ENCODE assay signal across 26 cellular contexts in genomic region chr19:36891768-36892357, GRCh38. TPM values are rescaled to one million over a fixed set of nuclear protein-coding genes. Genes with fewer than 3 reads are reported as not detected.
DNase-seq lines count a peak whose midpoint lies in the region; ATAC-seq and TF ChIP-seq lines count a peak whose summit lies in the region.
"Had no signal": no experiment of that assay in that cellular context is flagged by ENCODE, and none has a peak within 500 bp of the region (broad histone marks: within the 10 kb centered on the region; RNA-seq: fewer than 3 reads in every experiment).

No MANE protein-coding gene starts in this region.

- TF ChIP-seq CTCF in endodermal cell (conservative IDR thresholded peaks at IDR 0.05) = no peak

- ATAC-seq in right cardiac atrium = no peak
- ATAC-seq in left ventricle myocardium superior = no peak
- ATAC-seq: esophagus mucosa, SK-N-SH treated with all-trans-retinoic acid at 6 μM for 48 hours had no signal

- H3K36me3 Mint-ChIP-seq in endodermal cell (ENCODE audit: low read depth) = peaks cover 80% of the 10 kb centered on the region

- WGBS in right cardiac atrium = 96% methylated on average over 3 of the region's 3 CpGs
- WGBS in endodermal cell (ENCODE audit: insufficient coverage in 1 of 2, insufficient read length in 1 of 2), 2 experiments = 67 to 88% methylated on average over 1 to 3 of the region's 3 CpGs

- peaks cover 97% of the 10 kb centered on the region for H3K9me3 Mint-ChIP-seq in endodermal cell

- H3K4me1 ChIP-seq in right cardiac atrium (ENCODE audit: control insufficient read depth, insufficient read depth, low read length) = no peaks in the 10 kb centered on the region
- no peaks in the 10 kb centered on the region for H3K4me1 ChIP-seq in endodermal cell (ENCODE audit: control insufficient read depth, insufficient read depth, low read length)

- H3K4me3 ChIP-seq in right cardiac atrium (ENCODE audit: low read length) (peak overlapping the region; percentile 1), endodermal cell (ENCODE audit: low read length) (peak overlapping the region; percentile 74)

- H3K27ac Mint-ChIP-seq in endodermal cell = no peak overlapping the region
- H3K27ac Mint-ChIP-seq: activated naive CD4-positive, alpha-beta T cell treated with anti-CD3 and anti-CD28 coated beads, Interleukin-2, amount 50 U/mL, for 24 hours; activated T-helper 1 cell treated with anti-CD3 and anti-CD28 coated beads, Interleukin-12 subunit alpha, Interleukin-12 subunit beta, Interleukin-2, Interleukin-4 antibody, amounts not matched to agents 30 ng/mL and 10 ng/mL and 1 ng/mL, durations not matched to agents 14 hours and 24 hours and 36 hours; HFFc6; naive B cell; stimulated activated naive CD8-positive, alpha-beta T cell treated with anti-CD3 and anti-CD28 coated beads, Interleukin-15, Interleukin-2, amounts not matched to agents 100 ng/mL and 50 ng/mL, for 24 hours; T-helper 2 cell treated with Interferon-gamma antibody and Interleukin-4, amounts not matched to agents 5 μg/mL and 100 μg/mL, for 36 hours; type B pancreatic cell had no signal

- peaks cover 2% of the 10 kb centered on the region for H3K27me3 Mint-ChIP-seq in endodermal cell (ENCODE audit: insufficient read depth)
- H3K27me3 Mint-ChIP-seq: activated naive CD4-positive, alpha-beta T cell treated with anti-CD3 and anti-CD28 coated beads, Interleukin-2, amount 50 U/mL, for 24 hours; naive B cell; stimulated activated naive CD8-positive, alpha-beta T cell treated with anti-CD3 and anti-CD28 coated beads, Interleukin-15, Interleukin-2, amounts not matched to agents 100 ng/mL and 50 ng/mL, for 24 hours; type B pancreatic cell had no signal

- H3K4me3 Mint-ChIP-seq in endodermal cell = no peak overlapping the region
- H3K4me3 Mint-ChIP-seq: activated T-helper 1 cell treated with anti-CD3 and anti-CD28 coated beads, Interleukin-12 subunit alpha, Interleukin-12 subunit beta, Interleukin-2, Interleukin-4 antibody, amounts not matched to agents 30 ng/mL and 10 ng/mL and 1 ng/mL, durations not matched to agents 14 hours and 24 hours and 36 hours; HFFc6; stimulated activated naive CD8-positive, alpha-beta T cell treated with anti-CD3 and anti-CD28 coated beads, Interleukin-15, Interleukin-2, amounts not matched to agents 100 ng/mL and 50 ng/mL, for 24 hours; T-helper 2 cell treated with Interferon-gamma antibody and Interleukin-4, amounts not matched to agents 5 μg/mL and 100 μg/mL, for 36 hours; type B pancreatic cell had no signal

- H3K9ac ChIP-seq in endodermal cell (ENCODE audit: extremely low read depth, low read length, poor library complexity, severe bottlenecking) = no peak overlapping the region

- intact Hi-C loops in right cardiac atrium (cut with DNase I) = loop anchor here in 1 of 4 donors (10.0 kb wide), 1 partner anchor 77 kb away; no protein-coding TSS in a partner anchor
- intact Hi-C loops in left ventricle myocardium superior (cut with micrococcal nuclease) = no loop called here

- no peaks in the 10 kb centered on the region for H3K4me1 Mint-ChIP-seq in endodermal cell
- H3K4me1 Mint-ChIP-seq: activated naive CD4-positive, alpha-beta T cell treated with anti-CD3 and anti-CD28 coated beads, Interleukin-2, amount 50 U/mL, for 24 hours; naive B cell had no signal

- H3K27me3 ChIP-seq in right cardiac atrium (ENCODE audit: control insufficient read depth, insufficient read depth) (no peaks in the 10 kb centered on the region), endodermal cell (ENCODE audit: control insufficient read depth, insufficient read depth, low read length, poor library complexity, severe bottlenecking) (no peaks in the 10 kb centered on the region)

- peaks cover 58% of the 10 kb centered on the region for H3K36me3 ChIP-seq in endodermal cell (ENCODE audit: control insufficient read depth, insufficient read depth, low read length)

- peaks cover 20% of the 10 kb centered on the region for H3K9me3 ChIP-seq in right cardiac atrium (ENCODE audit: control insufficient read depth, low read length)
- H3K9me3 ChIP-seq in endodermal cell (ENCODE audit: control insufficient read depth, low read length) = peaks cover 98% of the 10 kb centered on the region

- H3K27ac ChIP-seq in right cardiac atrium (ENCODE audit: low read length) (no peak overlapping the region), endodermal cell (ENCODE audit: low read depth, low read length) (no peak overlapping the region), temporal lobe (ENCODE audit: low read depth, low read length) (peak overlapping the region; percentile 45)
- H3K27ac ChIP-seq: 22Rv1, WERI-Rb-1 had no signal

- DNase-seq in right cardiac atrium (no peak), left ventricle myocardium superior (no peak), endodermal cell (no peak), HUDEP-2 (lab: John Stamatoyannopoulos, UW; ENCODE audit: unreplicated experiment in 76 of 76) (no peak)
- no peak for DNase-seq in activated effector memory CD4-positive, alpha-beta T cell treated with anti-CD3 and anti-CD28 coated beads, Interleukin-2, amount 50 U/mL, for 16 hours
- DNase-seq: activated CD4-positive, alpha-beta T cell treated with anti-CD3 and anti-CD28 coated beads, Interleukin-2, amount 50 U/mL, for 1 hour; AML-193; effector CD8-positive, alpha-beta T cell; GF-D8; HFFc6; Karpas-422; naive B cell; NCI-H1694 treated with DMSO at 0.1 percent for 48 hours; NCI-H526 treated with DMSO at 0.1 percent for 48 hours; occipital lobe; stimulated activated CD4-positive, alpha-beta T cell treated with anti-CD3 and anti-CD28 coated beads, Interleukin-4, amount 100 ng/mL, for 4 hours; WERI-Rb-1 had no signal

RNA-seq across cellular contexts. Expression of gene ZNF829, which starts 24.2 kb away (rescaled TPM):
- total RNA-seq in right cardiac atrium (1 to 10 TPM; 2.7 to 3.4 (median 2.9) TPM), left ventricle myocardium superior (2.8 TPM), endodermal cell (1 to 10 TPM; 1.9 to 6.2 TPM), temporal lobe (6.1 TPM)
- polyA plus RNA-seq in right cardiac atrium = 1.6 TPM
- polyA plus RNA-seq in endodermal cell (2013, experiment 1 of 2) = 2.3 TPM
- 2.5 TPM for polyA plus RNA-seq in endodermal cell (2013, experiment 2 of 2)

RNA-seq across cellular contexts. Expression of gene ZNF568, which starts 24.3 kb away (rescaled TPM):
- total RNA-seq in right cardiac atrium (10 to 100 TPM in 1 of 4 donors, 1 to 10 TPM in 3; 8.4 to 11.9 (median 8.6) TPM), left ventricle myocardium superior (7.4 TPM), endodermal cell (1 to 10 TPM; 3.7 to 5.7 TPM), temporal lobe (27.3 TPM)
- polyA plus RNA-seq in right cardiac atrium = 5.3 TPM
- polyA plus RNA-seq in endodermal cell (2013, experiment 1 of 2) = 5.7 TPM
- polyA plus RNA-seq in endodermal cell (2013, experiment 2 of 2) = 6.1 TPM

RNA-seq across cellular contexts. Expression of gene ZNF345, which starts 41.2 kb away (rescaled TPM):
- total RNA-seq in right cardiac atrium (1 to 10 TPM; 2.1 to 3.9 (median 3.6) TPM), left ventricle myocardium superior (2.9 TPM), endodermal cell (1 to 10 TPM; 7.0 to 9.2 TPM), temporal lobe (26.8 TPM)
- polyA plus RNA-seq in right cardiac atrium = 2.6 TPM
- polyA plus RNA-seq in endodermal cell (2013, experiment 1 of 2) = 5.6 TPM
- 7.1 TPM for polyA plus RNA-seq in endodermal cell (2013, experiment 2 of 2)

RNA-seq across cellular contexts. Expression of gene ZNF790, which starts 53.7 kb away (rescaled TPM):
- 10 to 100 TPM in 3 of 4 donors, 1 to 10 TPM in 1; 9.6 to 12.5 (median 11.0) TPM for total RNA-seq in right cardiac atrium
- 4.3 TPM for polyA plus RNA-seq in right cardiac atrium
- total RNA-seq in left ventricle myocardium superior = 10.8 TPM
- 10 to 100 TPM in 1 of 2 donors, 1 to 10 TPM in 1; 7.3 to 10.1 TPM for total RNA-seq in endodermal cell
- 5.4 TPM for polyA plus RNA-seq in endodermal cell (2013, experiment 1 of 2)
- polyA plus RNA-seq in endodermal cell (2013, experiment 2 of 2) = 4.7 TPM
- total RNA-seq in temporal lobe = 18.7 TPM
